Comparison of ENCODE assay signal across 2 cellular contexts in the genomic region with DNA sequence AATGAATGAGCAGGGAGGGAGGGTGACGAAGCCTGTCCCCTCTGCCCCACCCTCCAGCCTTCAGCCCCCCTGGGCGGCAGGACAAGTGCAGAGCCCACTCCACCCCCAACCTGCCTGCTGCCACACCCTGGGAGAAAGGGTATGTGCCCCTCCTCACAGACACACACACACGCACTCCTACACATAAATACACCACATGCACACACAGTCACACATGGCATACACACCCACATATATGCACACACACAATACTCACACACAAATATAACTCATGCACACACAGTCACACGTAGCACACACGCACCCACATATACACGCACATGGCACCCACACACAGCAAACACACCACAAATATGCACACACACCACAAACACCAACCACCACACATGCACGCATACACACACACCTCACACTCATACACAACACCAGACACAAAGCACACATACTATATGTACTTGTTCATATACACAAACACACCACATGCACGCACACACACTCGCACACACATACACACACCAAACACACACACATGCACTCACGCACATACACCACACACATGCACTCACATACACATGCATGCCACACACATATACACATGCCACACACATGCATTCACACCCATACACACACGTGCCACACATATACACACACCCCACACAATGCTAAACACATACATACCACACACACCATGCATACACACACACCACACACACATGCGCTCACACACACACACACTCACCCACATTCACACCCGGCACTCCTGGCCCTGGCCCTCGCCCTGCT.
TF ChIP-seq lines count a peak whose summit lies in the region.

No MANE protein-coding gene starts in this region.

TF ChIP-seq in WTC11, 78 proteins besides CTCF, POLR2A, EP300 and RAD21:
- TF ChIP-seq HMGA2 (CRISPR knock-in tag; IDR thresholded peaks at IDR 0.05) (no peak), ZNF317 (CRISPR knock-in tag; IDR thresholded peaks at IDR 0.05; ENCODE audit: borderline replicate concordance, low read depth) (no peak)
- TF ChIP-seq, protein P1, sequence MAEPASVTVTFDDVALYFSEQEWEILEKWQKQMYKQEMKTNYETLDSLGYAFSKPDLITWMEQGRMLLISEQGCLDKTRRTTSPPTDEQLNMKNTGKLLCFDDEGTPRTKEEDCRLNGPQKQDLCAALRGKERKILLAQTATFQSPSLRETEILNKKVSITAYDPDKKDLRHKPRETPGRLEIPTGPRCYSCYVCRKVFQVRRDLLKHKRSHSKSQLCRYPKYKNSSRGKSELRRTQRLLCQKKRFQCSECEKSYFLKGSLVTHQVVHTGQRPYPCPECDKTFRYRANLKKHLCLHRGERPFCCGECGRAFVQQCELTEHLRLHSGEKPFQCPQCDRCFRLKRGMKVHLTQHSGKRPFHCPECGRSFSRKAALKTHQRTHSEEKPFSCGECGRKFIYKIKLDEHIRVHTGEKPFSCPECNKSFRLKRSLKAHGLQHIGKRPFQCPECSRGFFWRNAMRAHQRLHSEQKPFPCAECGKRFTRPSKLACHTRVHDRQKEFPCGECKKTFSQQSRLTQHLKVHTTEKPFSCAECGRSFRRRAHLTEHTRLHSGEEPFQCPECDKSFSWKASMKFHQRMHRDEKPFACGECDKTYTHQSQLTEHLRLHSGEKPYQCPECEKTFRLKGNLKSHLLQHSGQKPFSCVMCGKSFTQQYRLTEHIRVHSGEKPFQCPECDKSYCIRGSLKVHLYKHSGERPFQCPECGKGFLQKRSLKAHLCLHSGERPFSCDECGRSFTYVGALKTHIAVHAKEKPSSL (CRISPR knock-in tag; conservative IDR thresholded peaks at IDR 0.05), result no peak
- TF ChIP-seq, protein P2, sequence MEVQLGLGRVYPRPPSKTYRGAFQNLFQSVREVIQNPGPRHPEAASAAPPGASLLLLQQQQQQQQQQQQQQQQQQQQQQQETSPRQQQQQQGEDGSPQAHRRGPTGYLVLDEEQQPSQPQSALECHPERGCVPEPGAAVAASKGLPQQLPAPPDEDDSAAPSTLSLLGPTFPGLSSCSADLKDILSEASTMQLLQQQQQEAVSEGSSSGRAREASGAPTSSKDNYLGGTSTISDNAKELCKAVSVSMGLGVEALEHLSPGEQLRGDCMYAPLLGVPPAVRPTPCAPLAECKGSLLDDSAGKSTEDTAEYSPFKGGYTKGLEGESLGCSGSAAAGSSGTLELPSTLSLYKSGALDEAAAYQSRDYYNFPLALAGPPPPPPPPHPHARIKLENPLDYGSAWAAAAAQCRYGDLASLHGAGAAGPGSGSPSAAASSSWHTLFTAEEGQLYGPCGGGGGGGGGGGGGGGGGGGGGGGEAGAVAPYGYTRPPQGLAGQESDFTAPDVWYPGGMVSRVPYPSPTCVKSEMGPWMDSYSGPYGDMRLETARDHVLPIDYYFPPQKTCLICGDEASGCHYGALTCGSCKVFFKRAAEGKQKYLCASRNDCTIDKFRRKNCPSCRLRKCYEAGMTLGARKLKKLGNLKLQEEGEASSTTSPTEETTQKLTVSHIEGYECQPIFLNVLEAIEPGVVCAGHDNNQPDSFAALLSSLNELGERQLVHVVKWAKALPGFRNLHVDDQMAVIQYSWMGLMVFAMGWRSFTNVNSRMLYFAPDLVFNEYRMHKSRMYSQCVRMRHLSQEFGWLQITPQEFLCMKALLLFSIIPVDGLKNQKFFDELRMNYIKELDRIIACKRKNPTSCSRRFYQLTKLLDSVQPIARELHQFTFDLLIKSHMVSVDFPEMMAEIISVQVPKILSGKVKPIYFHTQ (CRISPR knock-in tag; IDR thresholded peaks at IDR 0.05), result no peak

TF ChIP-seq in H1, 55 proteins besides CTCF, POLR2A, EP300 and RAD21:
- TF ChIP-seq CEBPB (IDR thresholded peaks at IDR 0.05; ENCODE audit: low read depth, low read length), result no peak
- no peak for TF ChIP-seq TAF1 (IDR thresholded peaks at IDR 0.05; ENCODE audit: low read depth, low read length)
- no peak for TF ChIP-seq POU5F1 (IDR thresholded peaks at IDR 0.05; ENCODE audit: low read depth, low read length)
- TF ChIP-seq TEAD4 (IDR thresholded peaks at IDR 0.05; ENCODE audit: low read depth, low read length), result no peak
- TF ChIP-seq HDAC2 (IDR thresholded peaks at IDR 0.05; ENCODE audit: borderline replicate concordance in 1 of 2, low read depth in 2 of 2, low read length in 2 of 2), result no peak
- no peak for TF ChIP-seq JUND (IDR thresholded peaks at IDR 0.05; ENCODE audit: low read length)
TF ChIP-seq in H1: peak in this region for 0.
